In genomic region chr22:22900527-22901205, GRCh38 we compare ENCODE assay signal across 1 cellular context.
TF ChIP-seq lines count a peak whose summit lies in the region.

No MANE protein-coding gene starts in this region.

TF ChIP-seq in K562, 482 proteins besides CTCF, POLR2A, EP300 and RAD21 (continued from another document):
- TF ChIP-seq ZNF639 (CRISPR knock-in tag; conservative IDR thresholded peaks at IDR 0.05 in 1 of 2, IDR thresholded peaks at IDR 0.05 in 1 of 2) (0 out of 4 replicates have a peak, but pooled peaks of 1 of the 2 experiments have one; percentile 42), ZNF57 (CRISPR knock-in tag; IDR thresholded peaks at IDR 0.05) (0 out of 2 replicates have a peak, but pooled peaks have one; percentile 49)
- TF ChIP-seq, protein P1, sequence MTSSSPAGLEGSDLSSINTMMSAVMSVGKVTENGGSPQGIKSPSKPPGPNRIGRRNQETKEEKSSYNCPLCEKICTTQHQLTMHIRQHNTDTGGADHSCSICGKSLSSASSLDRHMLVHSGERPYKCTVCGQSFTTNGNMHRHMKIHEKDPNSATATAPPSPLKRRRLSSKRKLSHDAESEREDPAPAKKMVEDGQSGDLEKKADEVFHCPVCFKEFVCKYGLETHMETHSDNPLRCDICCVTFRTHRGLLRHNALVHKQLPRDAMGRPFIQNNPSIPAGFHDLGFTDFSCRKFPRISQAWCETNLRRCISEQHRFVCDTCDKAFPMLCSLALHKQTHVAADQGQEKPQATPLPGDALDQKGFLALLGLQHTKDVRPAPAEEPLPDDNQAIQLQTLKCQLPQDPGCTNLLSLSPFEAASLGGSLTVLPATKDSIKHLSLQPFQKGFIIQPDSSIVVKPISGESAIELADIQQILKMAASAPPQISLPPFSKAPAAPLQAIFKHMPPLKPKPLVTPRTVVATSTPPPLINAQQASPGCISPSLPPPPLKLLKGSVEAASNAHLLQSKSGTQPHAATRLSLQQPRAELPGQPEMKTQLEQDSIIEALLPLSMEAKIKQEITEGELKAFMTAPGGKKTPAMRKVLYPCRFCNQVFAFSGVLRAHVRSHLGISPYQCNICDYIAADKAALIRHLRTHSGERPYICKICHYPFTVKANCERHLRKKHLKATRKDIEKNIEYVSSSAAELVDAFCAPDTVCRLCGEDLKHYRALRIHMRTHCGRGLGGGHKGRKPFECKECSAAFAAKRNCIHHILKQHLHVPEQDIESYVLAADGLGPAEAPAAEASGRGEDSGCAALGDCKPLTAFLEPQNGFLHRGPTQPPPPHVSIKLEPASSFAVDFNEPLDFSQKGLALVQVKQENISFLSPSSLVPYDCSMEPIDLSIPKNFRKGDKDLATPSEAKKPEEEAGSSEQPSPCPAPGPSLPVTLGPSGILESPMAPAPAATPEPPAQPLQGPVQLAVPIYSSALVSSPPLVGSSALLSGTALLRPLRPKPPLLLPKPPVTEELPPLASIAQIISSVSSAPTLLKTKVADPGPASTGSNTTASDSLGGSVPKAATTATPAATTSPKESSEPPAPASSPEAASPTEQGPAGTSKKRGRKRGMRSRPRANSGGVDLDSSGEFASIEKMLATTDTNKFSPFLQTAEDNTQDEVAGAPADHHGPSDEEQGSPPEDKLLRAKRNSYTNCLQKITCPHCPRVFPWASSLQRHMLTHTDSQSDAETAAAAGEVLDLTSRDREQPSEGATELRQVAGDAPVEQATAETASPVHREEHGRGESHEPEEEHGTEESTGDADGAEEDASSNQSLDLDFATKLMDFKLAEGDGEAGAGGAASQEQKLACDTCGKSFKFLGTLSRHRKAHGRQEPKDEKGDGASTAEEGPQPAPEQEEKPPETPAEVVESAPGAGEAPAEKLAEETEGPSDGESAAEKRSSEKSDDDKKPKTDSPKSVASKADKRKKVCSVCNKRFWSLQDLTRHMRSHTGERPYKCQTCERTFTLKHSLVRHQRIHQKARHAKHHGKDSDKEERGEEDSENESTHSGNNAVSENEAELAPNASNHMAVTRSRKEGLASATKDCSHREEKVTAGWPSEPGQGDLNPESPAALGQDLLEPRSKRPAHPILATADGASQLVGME (CRISPR knock-in tag; IDR thresholded peaks at IDR 0.05) = peak; percentile 48; the same call in 1 of the 2 replicates
TF ChIP-seq in K562: peak in this region for 4; not testable (repeated sequence) for 478.
